Comparison of ENCODE assay signal across 9 cellular contexts in the genomic region with DNA sequence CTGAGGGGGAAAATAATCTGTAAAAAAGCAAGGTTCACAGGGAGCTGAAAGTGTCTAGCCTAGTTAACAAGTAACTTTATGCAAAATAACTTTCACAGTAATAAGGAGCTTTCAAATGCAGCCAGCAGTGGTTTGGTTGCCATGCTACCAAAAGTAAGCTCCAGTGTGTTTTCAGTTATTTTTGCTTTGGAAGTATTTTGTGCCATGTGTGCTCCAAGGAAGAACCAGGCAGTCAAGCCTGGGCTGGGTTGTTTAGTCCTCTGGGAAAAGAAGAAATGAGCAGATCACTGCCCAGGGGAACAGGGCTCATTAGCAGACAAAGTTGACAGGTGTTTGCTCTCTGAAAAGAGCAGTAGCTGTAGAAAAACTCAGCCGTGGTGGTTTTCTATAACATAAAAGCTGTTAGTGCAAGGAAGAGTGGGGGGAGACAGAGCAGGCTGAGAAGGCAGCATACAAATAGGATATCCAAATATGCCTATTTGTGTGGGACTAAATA.
DNase-seq lines count a peak whose midpoint lies in the region; ATAC-seq and TF ChIP-seq lines count a peak whose summit lies in the region.
"Had no signal": no experiment of that assay in that cellular context is flagged by ENCODE, and none has a peak within 500 bp of the region (broad histone marks: within the 10 kb centered on the region; RNA-seq: fewer than 3 reads in every experiment).

No MANE protein-coding gene starts in this region.

- H3K9me3 Mint-ChIP-seq in activated naive CD4-positive, alpha-beta T cell treated with anti-CD3 and anti-CD28 coated beads, Interleukin-2, amount 50 U/mL, for 72 hours, result peaks cover 7 to 8% of the 10 kb centered on the region in 2 donors
- peaks cover 4% of the 10 kb centered on the region for H3K9me3 Mint-ChIP-seq in activated T-helper 17 cell treated with anti-CD3 and anti-CD28 coated beads, Interleukin-2, amount 50 U/mL, for 72 hours

- ATAC-seq in GM18858 (IDR thresholded peaks at IDR 0.05; ENCODE audit: unreplicated experiment), result peak; percentile 88
- peak; percentile 96 for ATAC-seq in GM21723 (IDR thresholded peaks at IDR 0.05; ENCODE audit: unreplicated experiment)
- ATAC-seq in HG03457 (IDR thresholded peaks at IDR 0.05; ENCODE audit: unreplicated experiment), result peak; percentile 97
- ATAC-seq in activated naive CD4-positive, alpha-beta T cell treated with anti-CD3 and anti-CD28 coated beads, Interleukin-2, amount 50 U/mL, for 72 hours, result no peak
- ATAC-seq in activated T-helper 17 cell treated with anti-CD3 and anti-CD28 coated beads, Interleukin-2, amount 50 U/mL, for 72 hours (replicated peaks), result no peak
- ATAC-seq in upper lobe of right lung, result no peak

- peak; percentile 21 for DNase-seq in kidney glomerular epithelial cell (lab: John Stamatoyannopoulos, UW)
- no peak for DNase-seq in activated naive CD4-positive, alpha-beta T cell treated with anti-CD3 and anti-CD28 coated beads, Interleukin-2, amount 50 U/mL, for 72 hours (ENCODE audit: low spot score in 2 of 2)
- DNase-seq in vagina (ENCODE audit: extremely low spot score in 2 of 2), result no peak
- no peak for DNase-seq in upper lobe of right lung
- DNase-seq: aorta had no signal

- no peak overlapping the region for H3K27ac Mint-ChIP-seq in activated naive CD4-positive, alpha-beta T cell treated with anti-CD3 and anti-CD28 coated beads, Interleukin-2, amount 50 U/mL, for 72 hours
- no peak overlapping the region for H3K27ac Mint-ChIP-seq in activated T-helper 17 cell treated with anti-CD3 and anti-CD28 coated beads, Interleukin-2, amount 50 U/mL, for 72 hours

- H3K4me3 ChIP-seq in vagina (no peak overlapping the region), upper lobe of right lung (no peak overlapping the region)

- H3K27me3 Mint-ChIP-seq in activated T-helper 17 cell treated with anti-CD3 and anti-CD28 coated beads, Interleukin-2, amount 50 U/mL, for 72 hours, result no peaks in the 10 kb centered on the region

- H3K4me3 Mint-ChIP-seq in activated T-helper 17 cell treated with anti-CD3 and anti-CD28 coated beads, Interleukin-2, amount 50 U/mL, for 72 hours, result no peak overlapping the region

- no peak for TF ChIP-seq CTCF in vagina (IDR thresholded peaks at IDR 0.05)
- no peak for TF ChIP-seq CTCF in upper lobe of right lung (IDR thresholded peaks at IDR 0.05)

- no peaks in the 10 kb centered on the region for H3K36me3 Mint-ChIP-seq in activated naive CD4-positive, alpha-beta T cell treated with anti-CD3 and anti-CD28 coated beads, Interleukin-2, amount 50 U/mL, for 72 hours
- H3K36me3 Mint-ChIP-seq in activated T-helper 17 cell treated with anti-CD3 and anti-CD28 coated beads, Interleukin-2, amount 50 U/mL, for 72 hours (ENCODE audit: low read depth), result no peaks in the 10 kb centered on the region

- no peaks in the 10 kb centered on the region for H3K9me3 ChIP-seq in vagina
- no peaks in the 10 kb centered on the region for H3K9me3 ChIP-seq in upper lobe of right lung

- no peaks in the 10 kb centered on the region for H3K4me1 ChIP-seq in vagina
- H3K4me1 ChIP-seq in upper lobe of right lung, result no peaks in the 10 kb centered on the region

- no peaks in the 10 kb centered on the region for H3K4me1 Mint-ChIP-seq in activated T-helper 17 cell treated with anti-CD3 and anti-CD28 coated beads, Interleukin-2, amount 50 U/mL, for 72 hours

- intact Hi-C loops in vagina (cut with DNase I), result no loop called here
- intact Hi-C loops in upper lobe of right lung (cut with DNase I), result no loop called here

- H3K27ac ChIP-seq in vagina (no peak overlapping the region), upper lobe of right lung (no peak overlapping the region)

- H3K27me3 ChIP-seq in vagina (no peaks in the 10 kb centered on the region), upper lobe of right lung (no peaks in the 10 kb centered on the region)

- TF ChIP-seq POLR2A in vagina (IDR thresholded peaks at IDR 0.05), result no peak

- no peaks in the 10 kb centered on the region for H3K36me3 ChIP-seq in vagina
- no peaks in the 10 kb centered on the region for H3K36me3 ChIP-seq in upper lobe of right lung

Comparison
In these comparisons a context has a peak if more than half of its experiments do, and no peak if none do; other contexts are left out.
1. ATAC-seq: peak in GM18858 (single experiment), GM21723 (single experiment) and HG03457 (single experiment); none in activated naive CD4-positive, alpha-beta T cell treated with anti-CD3 and anti-CD28 coated beads, Interleukin-2, amount 50 U/mL, for 72 hours (0 of 2), activated T-helper 17 cell treated with anti-CD3 and anti-CD28 coated beads, Interleukin-2, amount 50 U/mL, for 72 hours (single experiment) and upper lobe of right lung (single experiment).